ENCODE assay signal across 27 cellular contexts in genomic region chr5:133303298-133303697, GRCh38.
"Had no signal": no experiment of that assay in that cellular context is flagged by ENCODE, and none has a peak within 500 bp of the region (broad histone marks: within the 10 kb centered on the region; RNA-seq: fewer than 3 reads in every experiment).

No MANE protein-coding gene starts in this region.

- FAIRE-seq: frontal cortex had no signal

- ATAC-seq: activated CD4-positive, alpha-beta T cell treated with anti-CD3 and anti-CD28 coated beads for 36 hours; activated CD8-positive, alpha-beta memory T cell treated with anti-CD3 and anti-CD28 coated beads, Interleukin-2, amount 10 ng/mL, durations not matched to agents 7 days and 5 days; activated CD8-positive, alpha-beta T cell treated with anti-CD3 and anti-CD28 coated beads, Interleukin-2, amount 10 ng/mL, durations not matched to agents 7 days and 5 days; activated naive CD8-positive, alpha-beta T cell treated with anti-CD3 and anti-CD28 coated beads, Interleukin-2, amount 50 U/mL, for 24 hours; esophagus mucosa had no signal

- H3K27ac ChIP-seq: adrenal gland, ascending aorta, breast epithelium, cardiac muscle cell, coronary artery had no signal

- H3K36me3 ChIP-seq: adrenal gland, ascending aorta, breast epithelium, cardiac muscle cell had no signal

- DNase-seq: activated CD4-positive, alpha-beta memory T cell treated with anti-CD3 and anti-CD28 coated beads for 36 hours; activated CD4-positive, alpha-beta T cell treated with anti-CD3 and anti-CD28 coated beads for 36 hours; activated CD4-positive, alpha-beta T cell treated with anti-CD3 and anti-CD28 coated beads, Interleukin-2, amount 10 ng/mL, durations not matched to agents 24 days and 14 days; activated CD4-positive, CD25-positive, alpha-beta regulatory T cell; activated CD4-positive, CD25-positive, alpha-beta regulatory T cell treated with anti-CD3 and anti-CD28 coated beads, Interleukin-2, amount 50 U/mL, for 72 hours; activated CD8-positive, alpha-beta memory T cell treated with anti-CD3 and anti-CD28 coated beads, Interleukin-2, amount 10 ng/mL, durations not matched to agents 7 days and 5 days; activated CD8-positive, alpha-beta memory T cell treated with anti-CD3 and anti-CD28 coated beads, Interleukin-2, amount 50 U/mL, for 4 hours; activated CD8-positive, alpha-beta T cell treated with anti-CD3 and anti-CD28 coated beads, Interleukin-2, amount 10 ng/mL, durations not matched to agents 7 days and 5 days; activated effector memory CD4-positive, alpha-beta T cell treated with anti-CD3 and anti-CD28 coated beads, Interleukin-2, amount 50 U/mL, for 16 hours; activated naive CD4-positive, alpha-beta T cell treated with anti-CD3 and anti-CD28 coated beads for 36 hours; activated naive CD8-positive, alpha-beta T cell treated with anti-CD3 and anti-CD28 coated beads for 36 hours; activated naive CD8-positive, alpha-beta T cell treated with anti-CD3 and anti-CD28 coated beads, Interleukin-2, amount 50 U/mL, for 24 hours; activated T-cell treated with anti-CD3 and anti-CD28 coated beads, Interleukin-2, amount 50 U/mL, for 1 hour; activated T-cell treated with anti-CD3 and anti-CD28 coated beads, Interleukin-2, amount 50 U/mL, for 48 hours; adrenal gland; amygdala; dorsolateral prefrontal cortex; effector memory CD4-positive, alpha-beta T cell; endodermal cell; foreskin fibroblast; T-helper 2 cell had no signal

- H3K4me1 ChIP-seq: adrenal gland, ascending aorta, breast epithelium had no signal

- H3K27me3 ChIP-seq: adrenal gland, ascending aorta, breast epithelium, cardiac muscle cell, dorsolateral prefrontal cortex had no signal

- H3K9me3 ChIP-seq: adrenal gland, ascending aorta, breast epithelium had no signal

- H3K4me3 ChIP-seq: adrenal gland, ascending aorta, breast epithelium, cardiac muscle cell, coronary artery, dorsolateral prefrontal cortex had no signal
